Comparison of ENCODE assay signal across 3 cellular contexts in genomic region chr6:36273802-36274201, GRCh38.
TF ChIP-seq lines count a peak whose summit lies in the region.

No MANE protein-coding gene starts in this region.

TF ChIP-seq in GM23338, 12 proteins besides CTCF, POLR2A, EP300 and RAD21 (continues in another document):
- TF ChIP-seq ZNF114 (CRISPR knock-in tag; IDR thresholded peaks at IDR 0.05) (no peak), ZNF331 (CRISPR knock-in tag; IDR thresholded peaks at IDR 0.05; ENCODE audit: low read depth) (no peak), EZH2phosphoT487 (IDR thresholded peaks at IDR 0.05; ENCODE audit: unreplicated experiment) (no peak), POLR2AphosphoS5 (IDR thresholded peaks at IDR 0.05; ENCODE audit: low read depth) (no peak), NANOG (IDR thresholded peaks at IDR 0.05; ENCODE audit: borderline replicate concordance) (no peak)
- TF ChIP-seq, protein P1, sequence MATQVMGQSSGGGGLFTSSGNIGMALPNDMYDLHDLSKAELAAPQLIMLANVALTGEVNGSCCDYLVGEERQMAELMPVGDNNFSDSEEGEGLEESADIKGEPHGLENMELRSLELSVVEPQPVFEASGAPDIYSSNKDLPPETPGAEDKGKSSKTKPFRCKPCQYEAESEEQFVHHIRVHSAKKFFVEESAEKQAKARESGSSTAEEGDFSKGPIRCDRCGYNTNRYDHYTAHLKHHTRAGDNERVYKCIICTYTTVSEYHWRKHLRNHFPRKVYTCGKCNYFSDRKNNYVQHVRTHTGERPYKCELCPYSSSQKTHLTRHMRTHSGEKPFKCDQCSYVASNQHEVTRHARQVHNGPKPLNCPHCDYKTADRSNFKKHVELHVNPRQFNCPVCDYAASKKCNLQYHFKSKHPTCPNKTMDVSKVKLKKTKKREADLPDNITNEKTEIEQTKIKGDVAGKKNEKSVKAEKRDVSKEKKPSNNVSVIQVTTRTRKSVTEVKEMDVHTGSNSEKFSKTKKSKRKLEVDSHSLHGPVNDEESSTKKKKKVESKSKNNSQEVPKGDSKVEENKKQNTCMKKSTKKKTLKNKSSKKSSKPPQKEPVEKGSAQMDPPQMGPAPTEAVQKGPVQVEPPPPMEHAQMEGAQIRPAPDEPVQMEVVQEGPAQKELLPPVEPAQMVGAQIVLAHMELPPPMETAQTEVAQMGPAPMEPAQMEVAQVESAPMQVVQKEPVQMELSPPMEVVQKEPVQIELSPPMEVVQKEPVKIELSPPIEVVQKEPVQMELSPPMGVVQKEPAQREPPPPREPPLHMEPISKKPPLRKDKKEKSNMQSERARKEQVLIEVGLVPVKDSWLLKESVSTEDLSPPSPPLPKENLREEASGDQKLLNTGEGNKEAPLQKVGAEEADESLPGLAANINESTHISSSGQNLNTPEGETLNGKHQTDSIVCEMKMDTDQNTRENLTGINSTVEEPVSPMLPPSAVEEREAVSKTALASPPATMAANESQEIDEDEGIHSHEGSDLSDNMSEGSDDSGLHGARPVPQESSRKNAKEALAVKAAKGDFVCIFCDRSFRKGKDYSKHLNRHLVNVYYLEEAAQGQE (IDR thresholded peaks at IDR 0.05; ENCODE audit: unreplicated experiment), result no peak
- TF ChIP-seq, protein P2, sequence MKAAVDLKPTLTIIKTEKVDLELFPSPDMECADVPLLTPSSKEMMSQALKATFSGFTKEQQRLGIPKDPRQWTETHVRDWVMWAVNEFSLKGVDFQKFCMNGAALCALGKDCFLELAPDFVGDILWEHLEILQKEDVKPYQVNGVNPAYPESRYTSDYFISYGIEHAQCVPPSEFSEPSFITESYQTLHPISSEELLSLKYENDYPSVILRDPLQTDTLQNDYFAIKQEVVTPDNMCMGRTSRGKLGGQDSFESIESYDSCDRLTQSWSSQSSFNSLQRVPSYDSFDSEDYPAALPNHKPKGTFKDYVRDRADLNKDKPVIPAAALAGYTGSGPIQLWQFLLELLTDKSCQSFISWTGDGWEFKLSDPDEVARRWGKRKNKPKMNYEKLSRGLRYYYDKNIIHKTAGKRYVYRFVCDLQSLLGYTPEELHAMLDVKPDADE (IDR thresholded peaks at IDR 0.05), result no peak

TF ChIP-seq in HEK293T, 16 proteins besides CTCF, POLR2A, EP300 and RAD21:
- TF ChIP-seq FOXK2 (IDR thresholded peaks at IDR 0.05) (no peak), PKNOX1 (IDR thresholded peaks at IDR 0.05) (peak; percentile 64), ARNT (IDR thresholded peaks at IDR 0.05) (no peak)

TF ChIP-seq in K562, 482 proteins besides CTCF, POLR2A, EP300 and RAD21:
- no peak for TF ChIP-seq EHMT2 (IDR thresholded peaks at IDR 0.05)
- no peak for TF ChIP-seq NUFIP1 (IDR thresholded peaks at IDR 0.05; ENCODE audit: partially characterized antibody)
- TF ChIP-seq RBM25 (IDR thresholded peaks at IDR 0.05; ENCODE audit: low read depth, low read length, severe bottlenecking), result peak; percentile 61
- 0 out of 2 replicates have a peak, but pooled peaks have one; percentile 9 for TF ChIP-seq PKNOX1 (IDR thresholded peaks at IDR 0.05)
- TF ChIP-seq BCOR (IDR thresholded peaks at IDR 0.05), result 0 out of 2 replicates have a peak, but pooled peaks have one; percentile 13
